10 cellular contexts compared by ENCODE assay signal in the genomic region with DNA sequence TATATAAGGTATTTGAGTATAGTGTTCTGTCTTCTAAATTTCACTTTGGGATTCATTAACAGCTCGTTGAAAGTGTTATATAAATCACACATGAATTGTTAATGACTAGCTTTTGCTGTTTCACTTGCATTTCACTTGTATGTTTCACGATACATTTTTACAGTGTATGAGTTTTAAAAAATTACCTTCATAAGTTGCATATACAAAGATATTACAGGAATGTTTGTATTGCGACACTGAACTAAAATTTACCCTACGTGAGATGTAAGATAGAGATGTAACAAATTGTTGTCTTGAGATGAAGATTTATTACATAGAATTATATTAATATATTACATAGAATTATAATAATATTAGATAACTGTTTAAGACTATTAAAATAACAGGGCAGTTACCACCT. TPM values are rescaled to one million over a fixed set of nuclear protein-coding genes. Genes with fewer than 3 reads are reported as not detected.
DNase-seq lines count a peak whose midpoint lies in the region; ATAC-seq, FAIRE-seq and TF ChIP-seq lines count a peak whose summit lies in the region.
"Had no signal": no experiment of that assay in that cellular context is flagged by ENCODE, and none has a peak within 500 bp of the region (broad histone marks: within the 10 kb centered on the region; RNA-seq: fewer than 3 reads in every experiment).

No MANE protein-coding gene starts in this region.

- H3K4me3 Mint-ChIP-seq in T-helper 17 cell: peak overlapping the region; percentile 90

- TF ChIP-seq CTCF in fibroblast of the aortic adventitia (IDR thresholded peaks at IDR 0.05; ENCODE audit: insufficient read depth, low read length): no peak

- peaks cover 38% of the 10 kb centered on the region for H3K36me3 ChIP-seq in HAP-1 (replicated peaks)
- peaks cover 20 to 36% (median 35%) of the 10 kb centered on the region in 3 donors for H3K36me3 ChIP-seq in skeletal muscle tissue (ENCODE audit: control insufficient read depth in 3 of 3, insufficient read depth in 3 of 3, low read length in 3 of 3)

- H3K27me3 Mint-ChIP-seq in T-helper 17 cell: no peaks in the 10 kb centered on the region

- peak overlapping the region; percentile 82 for H3K27ac Mint-ChIP-seq in T-helper 17 cell

- H3K9ac ChIP-seq in skeletal muscle tissue (ENCODE audit: low read depth in 1 of 3, low read length in 3 of 3): peak overlapping the region; percentile 86 to 93 (median 88)

- no peak for DNase-seq in HAP-1 (ENCODE audit: low spot score in 2 of 2)
- no peak for DNase-seq in T-helper 17 cell
- no peak for DNase-seq in fibroblast of the aortic adventitia (ENCODE audit: low read depth)
- no peak for DNase-seq in GM12892 (ENCODE audit: insufficient read length)
- DNase-seq in germinal center (ENCODE audit: low spot score): no peak
- no peak for DNase-seq in kidney glomerular epithelial cell (lab: John Stamatoyannopoulos, UW)
- DNase-seq: activated CD4-positive, alpha-beta T cell treated with anti-CD3 and anti-CD28 coated beads for 4 hours; head of caudate nucleus; NCI-H1436 treated with DMSO at 0.1 percent for 48 hours had no signal

- in situ Hi-C loops in HAP-1 (cut with MboI; ENCODE audit: low sequenced_read_pairs): no loop called here

- H3K27me3 ChIP-seq in HAP-1 (ENCODE audit: low read depth): no peaks in the 10 kb centered on the region
- no peaks in the 10 kb centered on the region for H3K27me3 ChIP-seq in skeletal muscle tissue (ENCODE audit: control insufficient read depth in 3 of 3, insufficient read depth in 3 of 3, low read length in 3 of 3)

- TF ChIP-seq POLR2A in GM12892 (IDR thresholded peaks at IDR 0.05; ENCODE audit: low read depth, low read length): no peak

- H3K36me3 Mint-ChIP-seq in T-helper 17 cell (ENCODE audit: low read depth): peaks cover 8% of the 10 kb centered on the region

- ATAC-seq in T-helper 17 cell: no peak

- peak overlapping the region; percentile 87 for H3K4me3 ChIP-seq in HAP-1
- H3K4me3 ChIP-seq in fibroblast of the aortic adventitia (ENCODE audit: low read depth, low read length): peak overlapping the region; percentile 74
- peak overlapping the region; percentile 79 to 85 (median 84) for H3K4me3 ChIP-seq in skeletal muscle tissue (ENCODE audit: low read length in 3 of 3)

- H3K4me1 ChIP-seq in HAP-1 (peaks cover 5% of the 10 kb centered on the region; the same call in 1 of the 2 replicates), skeletal muscle tissue (ENCODE audit: control insufficient read depth in 3 of 3, insufficient read depth in 3 of 3, low read length in 3 of 3) (peaks cover 7 to 13% (median 7%) of the 10 kb centered on the region in 3 donors)

- peaks cover 24% of the 10 kb centered on the region for H3K4me1 Mint-ChIP-seq in T-helper 17 cell

- FAIRE-seq in GM12892 (lab: Jason Lieb, UNC): no peak

- no peak overlapping the region for H3K27ac ChIP-seq in skeletal muscle tissue (ENCODE audit: low read depth, low read length)

- no peaks in the 10 kb centered on the region for H3K9me3 ChIP-seq in HAP-1
- H3K9me3 ChIP-seq in T-helper 17 cell (ENCODE audit: control insufficient read depth, low read length, poor library complexity, severe bottlenecking): no peaks in the 10 kb centered on the region
- H3K9me3 ChIP-seq in skeletal muscle tissue (ENCODE audit: control insufficient read depth in 3 of 3, low read length in 3 of 3): no peaks in the 10 kb centered on the region

RNA-seq across cellular contexts. Expression of gene CDC16, which starts 1.5 kb away (rescaled TPM):
- total RNA-seq in T-helper 17 cell (10 to 100 TPM; 47.8 to 69.3 TPM), fibroblast of the aortic adventitia (ENCODE audit: low replicate concordance) (60.6 and 81.3 TPM in 2 replicates), skeletal muscle tissue (64.2 TPM)
- 51.9 TPM for polyA plus RNA-seq in GM12892 (2012; ENCODE audit: missing spikeins)

RNA-seq across cellular contexts. Expression of gene UPF3A, which starts 45.2 kb away (rescaled TPM):
- total RNA-seq in T-helper 17 cell: 10 to 100 TPM; 33.2 to 52.4 TPM
- total RNA-seq in fibroblast of the aortic adventitia (ENCODE audit: low replicate concordance): 32.1 and 42.0 TPM in 2 replicates
- total RNA-seq in skeletal muscle tissue: 14.1 TPM
- polyA plus RNA-seq in GM12892 (2012; ENCODE audit: missing spikeins): 49.4 TPM

RNA-seq across cellular contexts. Expression of gene CFAP97D2, which starts 57.2 kb away (rescaled TPM):
- total RNA-seq in T-helper 17 cell (not detected), fibroblast of the aortic adventitia (ENCODE audit: low replicate concordance) (not detected in 2 replicates), skeletal muscle tissue (not detected)
- polyA plus RNA-seq in GM12892 (2012; ENCODE audit: missing spikeins): not detected
